Comparison of ENCODE assay signal across 14 cellular contexts in genomic region chr1:94807742-94808491, GRCh38. TPM values are rescaled to one million over a fixed set of nuclear protein-coding genes. Genes with fewer than 3 reads are reported as not detected.
DNase-seq lines count a peak whose midpoint lies in the region; ATAC-seq and TF ChIP-seq lines count a peak whose summit lies in the region.
"Had no signal": no experiment of that assay in that cellular context is flagged by ENCODE, and none has a peak within 500 bp of the region (broad histone marks: within the 10 kb centered on the region; RNA-seq: fewer than 3 reads in every experiment).

No MANE protein-coding gene starts in this region.

- no peak overlapping the region for H2AFZ ChIP-seq in fibroblast of lung (ENCODE audit: low read length)

- no peaks in the 10 kb centered on the region for H3K36me3 Mint-ChIP-seq in T-helper 17 cell (ENCODE audit: low read depth)

- no peak overlapping the region for H3K4me2 ChIP-seq in fibroblast of lung (ENCODE audit: extremely low read depth, insufficient read depth, low read length)

- peaks cover 16% of the 10 kb centered on the region for H3K27me3 Mint-ChIP-seq in stimulated activated naive CD8-positive, alpha-beta T cell treated with anti-CD3 and anti-CD28 coated beads, Interleukin-15, amount 100 ng/mL, for 72 hours
- H3K27me3 Mint-ChIP-seq in T-helper 17 cell = peaks cover 15% of the 10 kb centered on the region

- WGBS in testis, 2 donors = 75 to 76% methylated on average over 12 of the region's 12 CpGs

- peak overlapping the region in 1 of 2 donors; percentile 46 for H3K27ac Mint-ChIP-seq in stimulated activated naive CD8-positive, alpha-beta T cell treated with anti-CD3 and anti-CD28 coated beads, Interleukin-15, amount 100 ng/mL, for 72 hours
- H3K27ac Mint-ChIP-seq in T-helper 17 cell = no peak overlapping the region

- H3K27ac ChIP-seq in fibroblast of lung (ENCODE audit: insufficient read depth, low read length) = no peak overlapping the region
- no peak overlapping the region for H3K27ac ChIP-seq in testis
- H3K27ac ChIP-seq: skin epidermis, tibial artery had no signal

- H3K9me3 ChIP-seq in T-helper 17 cell (ENCODE audit: control insufficient read depth, low read length, poor library complexity, severe bottlenecking) (no peaks in the 10 kb centered on the region), fibroblast of lung (ENCODE audit: control insufficient read depth, insufficient read depth, low read depth, low read length) (no peaks in the 10 kb centered on the region), testis (no peaks in the 10 kb centered on the region)
- H3K9me3 ChIP-seq: tibial artery had no signal

- no peak for TF ChIP-seq CTCF in fibroblast of lung (conservative IDR thresholded peaks at IDR 0.05 in 1 of 2, IDR thresholded peaks at IDR 0.05 in 1 of 2; ENCODE audit: low read depth in 1 of 2, low read length in 2 of 2)
- no peak for TF ChIP-seq CTCF in testis (IDR thresholded peaks at IDR 0.05)

- H3K4me1 ChIP-seq in fibroblast of lung (ENCODE audit: control insufficient read depth, extremely low read depth, insufficient read depth, low read length) = peaks cover 11% of the 10 kb centered on the region
- peaks cover 35% of the 10 kb centered on the region for H3K4me1 ChIP-seq in testis

- peaks cover 0 to 7% of the 10 kb centered on the region in 2 donors for H3K9me3 Mint-ChIP-seq in stimulated activated naive CD8-positive, alpha-beta T cell treated with anti-CD3 and anti-CD28 coated beads, Interleukin-15, amount 100 ng/mL, for 72 hours

- H3K79me2 ChIP-seq in fibroblast of lung (ENCODE audit: control insufficient read depth, insufficient read depth, low read length) = no peaks in the 10 kb centered on the region

- no peak overlapping the region for H3K9ac ChIP-seq in fibroblast of lung (ENCODE audit: insufficient read depth, low read length)

- H3K36me3 ChIP-seq in fibroblast of lung (ENCODE audit: control insufficient read depth, insufficient read depth, low read length) (no peaks in the 10 kb centered on the region), testis (ENCODE audit: low read depth, missing control alignments) (no peaks in the 10 kb centered on the region)
- H3K36me3 ChIP-seq: tibial artery had no signal

- no peak overlapping the region for H3K4me3 Mint-ChIP-seq in stimulated activated naive CD8-positive, alpha-beta T cell treated with anti-CD3 and anti-CD28 coated beads, Interleukin-15, amount 100 ng/mL, for 72 hours
- no peak overlapping the region for H3K4me3 Mint-ChIP-seq in T-helper 17 cell

- intact Hi-C loops in testis (cut with DNase I; ENCODE audit: low total_unique reads) = loop anchor here (5.0 to 10.0 kb wide), 2 partner anchors 283 to 326 kb away; no protein-coding TSS in a partner anchor

- H3K27me3 ChIP-seq in fibroblast of lung (ENCODE audit: control insufficient read depth, insufficient read depth, low read length) = no peaks in the 10 kb centered on the region
- no peaks in the 10 kb centered on the region for H3K27me3 ChIP-seq in testis
- H3K27me3 ChIP-seq: tibial artery had no signal

- no peak for DNase-seq in stimulated activated naive CD8-positive, alpha-beta T cell treated with anti-CD3 and anti-CD28 coated beads, Interleukin-15, amount 100 ng/mL, for 72 hours
- DNase-seq in stimulated activated naive CD8-positive, alpha-beta T cell treated with anti-CD3 and anti-CD28 coated beads, Interleukin-15, Interleukin-2, amounts not matched to agents 100 U/mL and 50 U/mL, for 24 hours = no peak
- no peak for DNase-seq in T-helper 17 cell
- peak; percentile 28 to 34 for DNase-seq in fibroblast of lung (ENCODE audit: low read depth in 2 of 2)
- DNase-seq in testis = no peak
- DNase-seq in occipital lobe (lab: John Stamatoyannopoulos, UW) = no peak
- no peak for DNase-seq in T-helper 1 cell
- DNase-seq: DMS153, H7, NCI-H2081 treated with DMSO at 0.1 percent for 48 hours, tibial artery had no signal

- ATAC-seq in stimulated activated naive CD8-positive, alpha-beta T cell treated with anti-CD3 and anti-CD28 coated beads, Interleukin-15, amount 100 ng/mL, for 72 hours = peak; percentile 44
- no peak for ATAC-seq in stimulated activated naive CD8-positive, alpha-beta T cell treated with anti-CD3 and anti-CD28 coated beads, Interleukin-15, Interleukin-2, amounts not matched to agents 100 U/mL and 50 U/mL, for 24 hours
- ATAC-seq in T-helper 17 cell (peak; percentile 66), GM21737 (IDR thresholded peaks at IDR 0.05; ENCODE audit: unreplicated experiment) (no peak)

- no peak overlapping the region for H3K4me3 ChIP-seq in fibroblast of lung (replicated peaks in 1 of 4; ENCODE audit: control extremely low read depth in 1 of 4, insufficient read depth in 1 of 4, low read depth in 3 of 4, low read length in 4 of 4)
- no peak overlapping the region for H3K4me3 ChIP-seq in testis
- H3K4me3 ChIP-seq: skin epidermis, tibial artery had no signal

- no peaks in the 10 kb centered on the region for H4K20me1 ChIP-seq in fibroblast of lung (ENCODE audit: control insufficient read depth, extremely low read depth, insufficient read depth, low read length)

- H3K4me1 Mint-ChIP-seq in stimulated activated naive CD8-positive, alpha-beta T cell treated with anti-CD3 and anti-CD28 coated beads, Interleukin-15, amount 100 ng/mL, for 72 hours = no peaks in the 10 kb centered on the region
- peaks cover 5% of the 10 kb centered on the region for H3K4me1 Mint-ChIP-seq in T-helper 17 cell

- TF ChIP-seq POLR2A in testis (IDR thresholded peaks at IDR 0.05) = no peak

RNA-seq across cellular contexts. Expression of gene SLC44A3, which starts 12.2 kb away (rescaled TPM):
- total RNA-seq in T-helper 17 cell (1 to 10 TPM in 1 of 2 donors, under 1 TPM in 1; 0.68 to 2.1 TPM), fibroblast of lung (6.2 and 9.7 TPM in 2 replicates), testis (1 to 10 TPM; 2.7 to 3.4 TPM), occipital lobe (2.2 TPM)
- polyA plus RNA-seq in fibroblast of lung (2.0 and 3.9 TPM in 2 replicates), testis (ENCODE audit: insufficient read depth, low read depth, low replicate concordance) (6.4 TPM)
- 1.2 and 2.2 TPM in 2 replicates for polyA plus RNA-seq in fibroblast of lung (2012)
- 0.30 and 4.2 TPM in 2 replicates for polyA minus RNA-seq in fibroblast of lung (ENCODE audit: low replicate concordance)
- total RNA-seq: activated CD8-positive, alpha-beta memory T cell treated with anti-CD3 and anti-CD28 coated beads for 36 hours had no signal

Comparison
In these comparisons a context has a peak if more than half of its experiments do, and no peak if none do; other contexts are left out.
1. ATAC-seq: peak in stimulated activated naive CD8-positive, alpha-beta T cell treated with anti-CD3 and anti-CD28 coated beads, Interleukin-15, amount 100 ng/mL, for 72 hours (single experiment) and T-helper 17 cell (single experiment); none in stimulated activated naive CD8-positive, alpha-beta T cell treated with anti-CD3 and anti-CD28 coated beads, Interleukin-15, Interleukin-2, amounts not matched to agents 100 U/mL and 50 U/mL, for 24 hours (single experiment) and GM21737 (single experiment).
2. DNase-seq: peak in fibroblast of lung (2 of 2); none in stimulated activated naive CD8-positive, alpha-beta T cell treated with anti-CD3 and anti-CD28 coated beads, Interleukin-15, amount 100 ng/mL, for 72 hours (0 of 2), stimulated activated naive CD8-positive, alpha-beta T cell treated with anti-CD3 and anti-CD28 coated beads, Interleukin-15, Interleukin-2, amounts not matched to agents 100 U/mL and 50 U/mL, for 24 hours (single experiment), T-helper 17 cell (0 of 3), testis (single experiment), occipital lobe (single experiment) and T-helper 1 cell (0 of 5).